In the genomic region with DNA sequence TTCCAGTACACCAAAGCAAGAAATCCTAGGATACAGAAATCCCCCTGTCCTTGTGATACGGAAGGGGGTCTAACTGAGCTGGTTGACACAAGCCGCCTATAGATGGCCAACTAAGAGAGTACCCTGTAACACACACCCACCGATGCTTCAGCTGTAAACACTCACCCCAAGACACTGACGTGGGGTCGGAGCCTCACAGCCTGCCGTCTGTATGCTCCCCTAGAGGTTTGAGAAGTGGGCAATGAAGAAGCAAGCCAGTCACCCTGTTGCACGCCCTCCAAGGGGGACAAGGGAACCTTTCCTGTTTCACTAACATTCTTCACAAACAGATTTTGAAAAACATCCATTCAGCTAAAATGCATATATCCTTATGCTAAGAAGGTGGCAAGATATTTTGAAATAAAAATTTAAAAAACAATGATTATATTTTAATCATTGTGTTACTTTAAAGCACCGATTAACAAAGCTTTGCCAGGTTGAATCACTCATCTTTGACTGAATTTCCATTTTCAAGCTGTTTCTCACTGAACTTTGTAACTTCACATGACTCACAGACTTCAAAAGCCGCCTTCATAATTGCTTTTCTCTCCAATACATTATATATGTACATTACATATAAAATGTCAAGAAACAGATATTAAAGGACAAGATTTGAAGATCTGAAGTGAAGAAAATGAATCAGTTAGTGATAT, we compare ENCODE assay signal across 1 cellular context.
TF ChIP-seq lines count a peak whose summit lies in the region.

No MANE protein-coding gene starts in this region.

TF ChIP-seq in HepG2, 621 proteins besides CTCF, POLR2A, EP300 and RAD21 (continued from another document):
- TF ChIP-seq, protein P1, sequence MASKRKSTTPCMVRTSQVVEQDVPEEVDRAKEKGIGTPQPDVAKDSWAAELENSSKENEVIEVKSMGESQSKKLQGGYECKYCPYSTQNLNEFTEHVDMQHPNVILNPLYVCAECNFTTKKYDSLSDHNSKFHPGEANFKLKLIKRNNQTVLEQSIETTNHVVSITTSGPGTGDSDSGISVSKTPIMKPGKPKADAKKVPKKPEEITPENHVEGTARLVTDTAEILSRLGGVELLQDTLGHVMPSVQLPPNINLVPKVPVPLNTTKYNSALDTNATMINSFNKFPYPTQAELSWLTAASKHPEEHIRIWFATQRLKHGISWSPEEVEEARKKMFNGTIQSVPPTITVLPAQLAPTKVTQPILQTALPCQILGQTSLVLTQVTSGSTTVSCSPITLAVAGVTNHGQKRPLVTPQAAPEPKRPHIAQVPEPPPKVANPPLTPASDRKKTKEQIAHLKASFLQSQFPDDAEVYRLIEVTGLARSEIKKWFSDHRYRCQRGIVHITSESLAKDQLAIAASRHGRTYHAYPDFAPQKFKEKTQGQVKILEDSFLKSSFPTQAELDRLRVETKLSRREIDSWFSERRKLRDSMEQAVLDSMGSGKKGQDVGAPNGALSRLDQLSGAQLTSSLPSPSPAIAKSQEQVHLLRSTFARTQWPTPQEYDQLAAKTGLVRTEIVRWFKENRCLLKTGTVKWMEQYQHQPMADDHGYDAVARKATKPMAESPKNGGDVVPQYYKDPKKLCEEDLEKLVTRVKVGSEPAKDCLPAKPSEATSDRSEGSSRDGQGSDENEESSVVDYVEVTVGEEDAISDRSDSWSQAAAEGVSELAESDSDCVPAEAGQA (IDR thresholded peaks at IDR 0.05; ENCODE audit: low read depth): no peak
- TF ChIP-seq, protein P1 (CRISPR knock-in tag; IDR thresholded peaks at IDR 0.05; ENCODE audit: borderline replicate concordance): 0 out of 2 replicates have a peak, but pooled peaks have one; percentile 21
- TF ChIP-seq, protein P2, sequence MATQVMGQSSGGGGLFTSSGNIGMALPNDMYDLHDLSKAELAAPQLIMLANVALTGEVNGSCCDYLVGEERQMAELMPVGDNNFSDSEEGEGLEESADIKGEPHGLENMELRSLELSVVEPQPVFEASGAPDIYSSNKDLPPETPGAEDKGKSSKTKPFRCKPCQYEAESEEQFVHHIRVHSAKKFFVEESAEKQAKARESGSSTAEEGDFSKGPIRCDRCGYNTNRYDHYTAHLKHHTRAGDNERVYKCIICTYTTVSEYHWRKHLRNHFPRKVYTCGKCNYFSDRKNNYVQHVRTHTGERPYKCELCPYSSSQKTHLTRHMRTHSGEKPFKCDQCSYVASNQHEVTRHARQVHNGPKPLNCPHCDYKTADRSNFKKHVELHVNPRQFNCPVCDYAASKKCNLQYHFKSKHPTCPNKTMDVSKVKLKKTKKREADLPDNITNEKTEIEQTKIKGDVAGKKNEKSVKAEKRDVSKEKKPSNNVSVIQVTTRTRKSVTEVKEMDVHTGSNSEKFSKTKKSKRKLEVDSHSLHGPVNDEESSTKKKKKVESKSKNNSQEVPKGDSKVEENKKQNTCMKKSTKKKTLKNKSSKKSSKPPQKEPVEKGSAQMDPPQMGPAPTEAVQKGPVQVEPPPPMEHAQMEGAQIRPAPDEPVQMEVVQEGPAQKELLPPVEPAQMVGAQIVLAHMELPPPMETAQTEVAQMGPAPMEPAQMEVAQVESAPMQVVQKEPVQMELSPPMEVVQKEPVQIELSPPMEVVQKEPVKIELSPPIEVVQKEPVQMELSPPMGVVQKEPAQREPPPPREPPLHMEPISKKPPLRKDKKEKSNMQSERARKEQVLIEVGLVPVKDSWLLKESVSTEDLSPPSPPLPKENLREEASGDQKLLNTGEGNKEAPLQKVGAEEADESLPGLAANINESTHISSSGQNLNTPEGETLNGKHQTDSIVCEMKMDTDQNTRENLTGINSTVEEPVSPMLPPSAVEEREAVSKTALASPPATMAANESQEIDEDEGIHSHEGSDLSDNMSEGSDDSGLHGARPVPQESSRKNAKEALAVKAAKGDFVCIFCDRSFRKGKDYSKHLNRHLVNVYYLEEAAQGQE (IDR thresholded peaks at IDR 0.05; ENCODE audit: borderline replicate concordance in 1 of 2, low read depth in 1 of 2, low read length in 2 of 2): no peak
- TF ChIP-seq, protein P3, sequence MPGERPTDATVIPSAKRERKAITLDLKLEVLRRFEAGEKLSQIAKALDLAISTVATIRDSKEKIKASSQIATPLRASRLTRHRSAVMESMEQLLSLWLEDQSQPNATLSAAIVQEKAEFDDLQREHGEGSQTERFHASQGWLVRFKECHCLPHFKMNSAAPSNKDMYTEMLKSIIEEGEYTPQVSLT (CRISPR knock-in tag; IDR thresholded peaks at IDR 0.05; ENCODE audit: borderline replicate concordance, low read depth): no peak
- TF ChIP-seq ZC3H4 (CRISPR knock-in tag; IDR thresholded peaks at IDR 0.05; ENCODE audit: borderline replicate concordance): 0 out of 2 replicates have a peak, but pooled peaks have one; percentile 6
- TF ChIP-seq ZSCAN29 (CRISPR knock-in tag; conservative IDR thresholded peaks at IDR 0.05): 0 out of 2 replicates have a peak, but pooled peaks have one; percentile 17
- TF ChIP-seq TOE1 (CRISPR knock-in tag; IDR thresholded peaks at IDR 0.05): no peak
- TF ChIP-seq EHMT2 (IDR thresholded peaks at IDR 0.05; ENCODE audit: borderline replicate concordance, low read depth, low read length): peak; percentile 83
- TF ChIP-seq, protein P4, sequence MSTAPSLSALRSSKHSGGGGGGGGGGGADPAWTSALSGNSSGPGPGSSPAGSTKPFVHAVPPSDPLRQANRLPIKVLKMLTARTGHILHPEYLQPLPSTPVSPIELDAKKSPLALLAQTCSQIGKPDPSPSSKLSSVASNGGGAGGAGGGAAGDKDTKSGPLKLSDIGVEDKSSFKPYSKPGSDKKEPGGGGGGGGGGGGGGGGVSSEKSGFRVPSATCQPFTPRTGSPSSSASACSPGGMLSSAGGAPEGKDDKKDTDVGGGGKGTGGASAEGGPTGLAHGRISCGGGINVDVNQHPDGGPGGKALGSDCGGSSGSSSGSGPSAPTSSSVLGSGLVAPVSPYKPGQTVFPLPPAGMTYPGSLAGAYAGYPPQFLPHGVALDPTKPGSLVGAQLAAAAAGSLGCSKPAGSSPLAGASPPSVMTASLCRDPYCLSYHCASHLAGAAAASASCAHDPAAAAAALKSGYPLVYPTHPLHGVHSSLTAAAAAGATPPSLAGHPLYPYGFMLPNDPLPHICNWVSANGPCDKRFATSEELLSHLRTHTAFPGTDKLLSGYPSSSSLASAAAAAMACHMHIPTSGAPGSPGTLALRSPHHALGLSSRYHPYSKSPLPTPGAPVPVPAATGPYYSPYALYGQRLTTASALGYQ (CRISPR knock-in tag; IDR thresholded peaks at IDR 0.05): no peak
- TF ChIP-seq, protein P5, sequence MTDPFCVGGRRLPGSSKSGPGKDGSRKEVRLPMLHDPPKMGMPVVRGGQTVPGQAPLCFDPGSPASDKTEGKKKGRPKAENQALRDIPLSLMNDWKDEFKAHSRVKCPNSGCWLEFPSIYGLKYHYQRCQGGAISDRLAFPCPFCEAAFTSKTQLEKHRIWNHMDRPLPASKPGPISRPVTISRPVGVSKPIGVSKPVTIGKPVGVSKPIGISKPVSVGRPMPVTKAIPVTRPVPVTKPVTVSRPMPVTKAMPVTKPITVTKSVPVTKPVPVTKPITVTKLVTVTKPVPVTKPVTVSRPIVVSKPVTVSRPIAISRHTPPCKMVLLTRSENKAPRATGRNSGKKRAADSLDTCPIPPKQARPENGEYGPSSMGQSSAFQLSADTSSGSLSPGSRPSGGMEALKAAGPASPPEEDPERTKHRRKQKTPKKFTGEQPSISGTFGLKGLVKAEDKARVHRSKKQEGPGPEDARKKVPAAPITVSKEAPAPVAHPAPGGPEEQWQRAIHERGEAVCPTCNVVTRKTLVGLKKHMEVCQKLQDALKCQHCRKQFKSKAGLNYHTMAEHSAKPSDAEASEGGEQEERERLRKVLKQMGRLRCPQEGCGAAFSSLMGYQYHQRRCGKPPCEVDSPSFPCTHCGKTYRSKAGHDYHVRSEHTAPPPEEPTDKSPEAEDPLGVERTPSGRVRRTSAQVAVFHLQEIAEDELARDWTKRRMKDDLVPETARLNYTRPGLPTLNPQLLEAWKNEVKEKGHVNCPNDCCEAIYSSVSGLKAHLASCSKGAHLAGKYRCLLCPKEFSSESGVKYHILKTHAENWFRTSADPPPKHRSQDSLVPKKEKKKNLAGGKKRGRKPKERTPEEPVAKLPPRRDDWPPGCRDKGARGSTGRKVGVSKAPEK (CRISPR knock-in tag; IDR thresholded peaks at IDR 0.05; ENCODE audit: borderline replicate concordance): no peak
